16 cellular contexts compared by ENCODE assay signal in genomic region chr2:33104726-33105125, GRCh38.
DNase-seq lines count a peak whose midpoint lies in the region; ATAC-seq and TF ChIP-seq lines count a peak whose summit lies in the region.
"Had no signal": no experiment of that assay in that cellular context is flagged by ENCODE, and none has a peak within 500 bp of the region (broad histone marks: within the 10 kb centered on the region; RNA-seq: fewer than 3 reads in every experiment).

No MANE protein-coding gene starts in this region.

- H3K27me3 Mint-ChIP-seq in HFFc6 (ENCODE audit: insufficient read depth), result no peaks in the 10 kb centered on the region; the same call in 1 of the 2 replicates

- in situ Hi-C loops in brain microvascular endothelial cell (cut with HindIII; ENCODE audit: low pct_ligation_motif_present, low sequenced_read_pairs), result no loop called here

- H3K27ac ChIP-seq in brain microvascular endothelial cell (peak overlapping the region; percentile 65), gastroesophageal sphincter (peak overlapping the region in 2 of 4 donors; percentile 50 to 67), urinary bladder (ENCODE audit: low read depth) (peak overlapping the region; percentile 73)
- H3K27ac ChIP-seq: VCaP had no signal

- no peak for TF ChIP-seq POLR2A in gastroesophageal sphincter (IDR thresholded peaks at IDR 0.05)

- H3K36me3 Mint-ChIP-seq in HFFc6 (ENCODE audit: low read depth), result peaks cover 5% of the 10 kb centered on the region; the same call in 1 of the 2 replicates
- H3K36me3 Mint-ChIP-seq: CD4-positive, CD25-positive, alpha-beta regulatory T cell had no signal

- H3K9me3 Mint-ChIP-seq in HFFc6, result no peaks in the 10 kb centered on the region
- H3K9me3 Mint-ChIP-seq: CD4-positive, CD25-positive, alpha-beta regulatory T cell had no signal

- H3K9me3 ChIP-seq in gastroesophageal sphincter, result no peaks in the 10 kb centered on the region

- TF ChIP-seq CTCF in HFFc6 (IDR thresholded peaks at IDR 0.05), result no peak
- TF ChIP-seq CTCF in brain microvascular endothelial cell (IDR thresholded peaks at IDR 0.05; ENCODE audit: low read depth, low read length, missing control alignments), result no peak
- TF ChIP-seq CTCF in gastroesophageal sphincter (IDR thresholded peaks at IDR 0.05), result no peak

- peaks cover 61% of the 10 kb centered on the region for H3K4me1 Mint-ChIP-seq in HFFc6 (ENCODE audit: low read depth)
- H3K4me1 Mint-ChIP-seq: CD4-positive, CD25-positive, alpha-beta regulatory T cell had no signal

- TF ChIP-seq EP300 in gastroesophageal sphincter (IDR thresholded peaks at IDR 0.05), result no peak

- DNase-seq in HFFc6 (no peak), brain microvascular endothelial cell (peak; percentile 63), iPS-NIHi11 (ENCODE audit: low spot score) (no peak), epidermal melanocyte (ENCODE audit: insufficient read length, low spot score) (no peak)
- DNase-seq: CD4-positive, CD25-positive, alpha-beta regulatory T cell; cortex of kidney; kidney; NCI-H2081 treated with DMSO at 0.1 percent for 48 hours; NK-92 treated with Interleukin-12 subunit alpha and Interleukin-12 subunit beta, amount 100 ng/mL, for 24 hours; retina; stimulated activated naive CD4-positive, alpha-beta T cell had no signal

- H3K4me1 ChIP-seq in gastroesophageal sphincter, result peaks cover 13 to 63% (median 20%) of the 10 kb centered on the region in 3 donors
- H3K4me1 ChIP-seq in urinary bladder (ENCODE audit: insufficient read depth), result peaks cover 1% of the 10 kb centered on the region
- H3K4me1 ChIP-seq: HAP-1 had no signal

- 28 to 44% methylated on average over 4 of the region's 4 CpGs for WGBS in gastroesophageal sphincter (ENCODE audit: low coverage in 1 of 2), 2 donors
- 58% methylated on average over 4 of the region's 4 CpGs for WGBS in urinary bladder

- H3K27me3 ChIP-seq in brain microvascular endothelial cell (replicated peaks) (no peaks in the 10 kb centered on the region), gastroesophageal sphincter (no peaks in the 10 kb centered on the region)

- H3K4me3 Mint-ChIP-seq in HFFc6, result peak overlapping the region; percentile 59
- H3K4me3 Mint-ChIP-seq: CD4-positive, CD25-positive, alpha-beta regulatory T cell had no signal

- no peak overlapping the region for H3K4me3 ChIP-seq in brain microvascular endothelial cell (ENCODE audit: low read depth, low read length)
- H3K4me3 ChIP-seq in gastroesophageal sphincter, result no peak overlapping the region
- no peak overlapping the region for H3K4me3 ChIP-seq in urinary bladder (ENCODE audit: low read depth, low read length)
- H3K4me3 ChIP-seq: HAP-1 had no signal

- ATAC-seq in gastroesophageal sphincter, result peak; percentile 19
- no peak for ATAC-seq in HG03025 (IDR thresholded peaks at IDR 0.05; ENCODE audit: low FRiP score, unreplicated experiment)

- no peaks in the 10 kb centered on the region for H3K36me3 ChIP-seq in brain microvascular endothelial cell (replicated peaks)
- H3K36me3 ChIP-seq in gastroesophageal sphincter, result no peaks in the 10 kb centered on the region
- no peaks in the 10 kb centered on the region for H3K36me3 ChIP-seq in urinary bladder (ENCODE audit: insufficient read depth)
- H3K36me3 ChIP-seq: HAP-1 had no signal

- peak overlapping the region; percentile 87 for H3K27ac Mint-ChIP-seq in HFFc6
- H3K27ac Mint-ChIP-seq: CD4-positive, CD25-positive, alpha-beta regulatory T cell had no signal
